In the genomic region with DNA sequence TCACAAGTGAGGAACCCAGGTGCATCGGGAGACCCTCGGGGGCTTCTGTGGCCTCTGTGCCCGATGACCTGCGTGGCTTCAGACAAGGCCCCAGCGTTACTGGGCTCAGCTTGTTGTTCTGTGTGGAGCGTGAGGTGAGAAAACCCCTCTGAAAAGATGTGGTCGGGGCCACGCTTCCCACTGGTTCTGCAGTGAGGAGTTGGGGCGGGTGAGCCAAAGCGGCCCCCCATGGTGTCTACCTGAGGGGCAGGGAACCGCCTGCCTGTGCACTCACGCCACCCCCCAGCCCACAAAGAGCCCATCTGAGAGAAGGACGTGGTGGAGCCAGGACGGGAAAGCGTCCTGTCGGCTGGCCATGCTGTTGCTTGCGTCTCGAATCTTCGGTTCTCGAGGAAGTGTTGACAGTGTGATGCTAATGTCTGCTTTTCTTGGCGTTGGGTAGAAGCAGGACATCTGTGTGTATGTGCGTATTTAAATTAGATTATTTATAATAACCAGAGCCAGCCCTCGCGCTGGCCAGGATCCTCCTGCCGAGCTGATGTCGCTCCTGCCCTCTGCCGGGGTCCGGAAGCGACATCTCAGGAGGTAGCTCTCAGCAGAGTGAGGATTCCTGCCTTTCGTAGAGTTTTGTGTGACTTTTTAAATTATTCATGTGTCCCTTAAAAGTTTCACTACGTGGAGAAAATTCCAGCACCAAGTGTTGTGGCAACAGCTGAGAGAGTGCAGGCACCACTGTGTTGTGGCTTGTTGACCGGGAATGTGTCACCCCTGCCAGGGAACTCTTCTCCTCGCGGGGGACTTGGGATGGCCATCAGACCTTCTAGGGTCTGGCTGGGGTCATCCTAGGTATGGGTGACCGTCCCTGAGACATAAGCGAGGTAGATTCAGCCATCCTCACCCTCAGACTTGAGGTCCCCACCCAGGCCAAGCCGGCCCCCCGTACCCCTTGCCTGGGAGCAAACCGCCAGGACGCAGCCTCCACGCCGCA, we compare ENCODE assay signal across 18 cellular contexts. TPM values are rescaled to one million over a fixed set of nuclear protein-coding genes. Genes with fewer than 3 reads are reported as not detected.
DNase-seq lines count a peak whose midpoint lies in the region; ATAC-seq and TF ChIP-seq lines count a peak whose summit lies in the region.
"Had no signal": no experiment of that assay in that cellular context is flagged by ENCODE, and none has a peak within 500 bp of the region (broad histone marks: within the 10 kb centered on the region; RNA-seq: fewer than 3 reads in every experiment).

No MANE protein-coding gene starts in this region.

- no peak for ATAC-seq in natural killer cell treated with Interleukin-12 subunit alpha and Interleukin-12 subunit beta and Interleukin-15 and Interleukin-18, amount 100 ng/mL, for 72 hours
- ATAC-seq in natural killer cell: no peak

- H3K4me1 Mint-ChIP-seq in natural killer cell treated with Interleukin-12 subunit alpha and Interleukin-12 subunit beta and Interleukin-15 and Interleukin-18, amount 100 ng/mL, for 72 hours (ENCODE audit: low read depth in 2 of 2): no peaks in the 10 kb centered on the region
- no peaks in the 10 kb centered on the region for H3K4me1 Mint-ChIP-seq in natural killer cell

- TF ChIP-seq CTCF in natural killer cell (IDR thresholded peaks at IDR 0.05) (no peak), choroid plexus epithelial cell (conservative IDR thresholded peaks at IDR 0.05; ENCODE audit: low read depth, low read length) (peak; percentile 35), coronary artery (IDR thresholded peaks at IDR 0.05) (no peak)

- no peaks in the 10 kb centered on the region for H3K36me3 Mint-ChIP-seq in natural killer cell treated with Interleukin-12 subunit alpha and Interleukin-12 subunit beta and Interleukin-15 and Interleukin-18, amount 100 ng/mL, for 72 hours
- no peaks in the 10 kb centered on the region for H3K36me3 Mint-ChIP-seq in natural killer cell

- peak; percentile 48 for DNase-seq in natural killer cell treated with Interleukin-12 subunit alpha and Interleukin-12 subunit beta and Interleukin-15 and Interleukin-18, amount 100 ng/mL, for 72 hours (ENCODE audit: low spot score)
- DNase-seq in natural killer cell (no peak), choroid plexus epithelial cell (ENCODE audit: low read depth) (peak; percentile 33), epidermal melanocyte (ENCODE audit: insufficient read length, low spot score) (no peak), coronary artery (ENCODE audit: low spot score) (no peak), DMS153 (lab: John Stamatoyannopoulos, UW) (no peak)
- DNase-seq: DMS79; NCI-H1105; NCI-H187; NCI-H2107; NCI-H510A; NCI-H748 treated with DMSO at 0.1 percent for 48 hours; NK-92 treated with Interleukin-12 subunit alpha and Interleukin-12 subunit beta, amount 100 ng/mL, for 24 hours; RPMI8226 had no signal

- intact Hi-C loops in natural killer cell (cut with micrococcal nuclease): no loop called here

- H3K27ac ChIP-seq in coronary artery: no peak overlapping the region
- H3K27ac ChIP-seq: C4-2B, HL-60 had no signal

- no peaks in the 10 kb centered on the region for H3K9me3 Mint-ChIP-seq in natural killer cell treated with Interleukin-12 subunit alpha and Interleukin-12 subunit beta and Interleukin-15 and Interleukin-18, amount 100 ng/mL, for 72 hours
- no peaks in the 10 kb centered on the region for H3K9me3 Mint-ChIP-seq in natural killer cell

- H3K27me3 Mint-ChIP-seq in natural killer cell treated with Interleukin-12 subunit alpha and Interleukin-12 subunit beta and Interleukin-15 and Interleukin-18, amount 100 ng/mL, for 72 hours: no peaks in the 10 kb centered on the region
- no peaks in the 10 kb centered on the region for H3K27me3 Mint-ChIP-seq in natural killer cell (ENCODE audit: low read depth in 2 of 2)

- H3K4me3 ChIP-seq in choroid plexus epithelial cell (ENCODE audit: low read depth, low read length): no peak overlapping the region
- H3K4me3 ChIP-seq in coronary artery: no peak overlapping the region
- H3K4me3 ChIP-seq: HAP-1 had no signal

- no peak overlapping the region for H3K4me3 Mint-ChIP-seq in natural killer cell treated with Interleukin-12 subunit alpha and Interleukin-12 subunit beta and Interleukin-15 and Interleukin-18, amount 100 ng/mL, for 72 hours
- H3K4me3 Mint-ChIP-seq in natural killer cell: no peak overlapping the region

- H3K27ac Mint-ChIP-seq in natural killer cell treated with Interleukin-12 subunit alpha and Interleukin-12 subunit beta and Interleukin-15 and Interleukin-18, amount 100 ng/mL, for 72 hours: no peak overlapping the region
- H3K27ac Mint-ChIP-seq in natural killer cell: no peak overlapping the region

TF ChIP-seq in PFSK-1, 5 proteins besides CTCF, POLR2A, EP300 and RAD21:
- no peak for TF ChIP-seq TAF1 (IDR thresholded peaks at IDR 0.05; ENCODE audit: borderline replicate concordance, insufficient read depth, low read length)
- TF ChIP-seq SIN3A (IDR thresholded peaks at IDR 0.05; ENCODE audit: borderline replicate concordance, insufficient read depth, low read length): 0 out of 2 replicates have a peak, but pooled peaks have one; percentile 29
TF ChIP-seq in PFSK-1: peak in this region for 1.

RNA-seq across cellular contexts. Expression of a gene that starts 15.3 kb away (rescaled TPM):
- 10 to 100 TPM; 16.5 to 51.0 TPM for total RNA-seq in natural killer cell treated with Interleukin-12 subunit alpha and Interleukin-12 subunit beta and Interleukin-15 and Interleukin-18, amount 100 ng/mL, for 72 hours
- 10 to 100 TPM in 1 of 3 donors, 1 to 10 TPM in 2; 7.3 to 10.2 (median 8.8) TPM for total RNA-seq in natural killer cell
- polyA plus RNA-seq in PFSK-1 (2012; ENCODE audit: insufficient read length, low read depth): 22.3 TPM

RNA-seq across cellular contexts. Expression of a gene that starts 47.5 kb away (rescaled TPM):
- 100 to 1,000 TPM; 273 to 444 TPM for total RNA-seq in natural killer cell treated with Interleukin-12 subunit alpha and Interleukin-12 subunit beta and Interleukin-15 and Interleukin-18, amount 100 ng/mL, for 72 hours
- 100 to 1,000 TPM; 171 to 240 (median 198) TPM for total RNA-seq in natural killer cell
- polyA plus RNA-seq in PFSK-1 (2012; ENCODE audit: insufficient read length, low read depth): 2.0 TPM

Comparison
In these comparisons a context has a peak if more than half of its experiments do, and no peak if none do; other contexts are left out.
1. DNase-seq: peak in natural killer cell treated with Interleukin-12 subunit alpha and Interleukin-12 subunit beta and Interleukin-15 and Interleukin-18, amount 100 ng/mL, for 72 hours (single experiment) and choroid plexus epithelial cell (single experiment); none in natural killer cell (single experiment), epidermal melanocyte (single experiment), coronary artery (single experiment) and DMS153 (single experiment).